ENCODE assay signal across 12 cellular contexts in the genomic region with DNA sequence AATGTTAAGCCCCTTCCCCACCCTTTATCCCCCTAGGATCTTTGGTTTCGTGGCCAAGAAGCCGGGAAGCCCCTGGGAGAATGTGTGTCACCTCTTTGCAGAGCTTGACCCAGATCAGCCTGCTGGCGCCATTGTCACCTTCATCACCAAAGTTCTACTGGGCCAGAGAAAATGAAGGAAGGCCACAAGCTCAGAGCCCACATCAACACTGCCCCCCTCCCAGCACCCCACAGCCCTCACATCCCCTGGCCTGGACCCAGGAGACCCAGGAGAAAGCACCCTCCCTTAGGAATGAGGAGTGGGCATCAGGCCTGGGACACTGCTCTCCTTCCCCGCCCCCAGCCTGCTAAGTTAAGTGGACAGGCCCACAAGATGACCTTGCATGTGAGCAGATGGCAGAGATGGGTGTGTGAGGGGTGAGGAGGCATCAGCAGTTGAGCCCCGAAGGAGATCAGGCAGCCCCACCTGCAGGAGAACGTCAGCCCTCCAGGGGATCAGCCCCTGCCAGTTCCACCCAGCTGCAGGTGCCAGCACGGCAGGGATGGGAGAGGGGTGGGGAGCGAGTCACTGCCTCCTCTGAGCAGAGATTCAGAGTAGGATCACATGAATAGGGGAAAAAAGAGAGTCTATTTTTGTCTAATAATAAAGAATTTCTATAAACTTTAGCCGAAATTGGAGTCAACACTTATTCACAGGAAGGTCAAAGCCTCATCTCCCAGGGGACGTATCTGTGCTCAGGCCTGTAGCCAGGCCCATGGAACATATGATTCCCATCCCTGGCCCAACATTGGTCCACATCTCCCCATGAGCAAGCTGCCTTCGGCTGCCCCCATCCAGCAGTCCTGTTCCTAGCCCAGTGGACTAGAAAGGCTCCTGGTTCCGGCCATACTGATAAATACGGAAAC. TPM values are rescaled to one million over a fixed set of nuclear protein-coding genes. Genes with fewer than 3 reads are reported as not detected.
DNase-seq lines count a peak whose midpoint lies in the region; ATAC-seq and TF ChIP-seq lines count a peak whose summit lies in the region.
"Had no signal": no experiment of that assay in that cellular context is flagged by ENCODE, and none has a peak within 500 bp of the region (broad histone marks: within the 10 kb centered on the region; RNA-seq: fewer than 3 reads in every experiment).

No MANE protein-coding gene starts in this region.

- no peaks in the 10 kb centered on the region for H3K27me3 Mint-ChIP-seq in T-cell
- H3K27me3 Mint-ChIP-seq: stimulated activated naive CD8-positive, alpha-beta T cell treated with anti-CD3 and anti-CD28 coated beads, Interleukin-15, Interleukin-2, amounts not matched to agents 100 ng/mL and 50 ng/mL, for 24 hours had no signal

- H3K9me3 Mint-ChIP-seq in T-cell: no peaks in the 10 kb centered on the region
- H3K9me3 Mint-ChIP-seq: stimulated activated naive CD8-positive, alpha-beta T cell treated with anti-CD3 and anti-CD28 coated beads, Interleukin-15, Interleukin-2, amounts not matched to agents 100 ng/mL and 50 ng/mL, for 24 hours had no signal

- H3K4me3 ChIP-seq in left lung (no peak overlapping the region), thoracic aorta (no peak overlapping the region)
- H3K4me3 ChIP-seq: SK-N-MC had no signal

- H3K4me1 Mint-ChIP-seq in T-cell: peaks cover 6 to 8% (median 7%) of the 10 kb centered on the region in 3 donors

- H3K27me3 ChIP-seq in left lung: no peaks in the 10 kb centered on the region
- H3K27me3 ChIP-seq in thoracic aorta (replicated peaks; ENCODE audit: insufficient read depth): no peaks in the 10 kb centered on the region

- DNase-seq in NCI-H1092 treated with DMSO at 0.1 percent for 48 hours (lab: John Stamatoyannopoulos, UW) (peak; percentile 6), NCI-H1092 (lab: John Stamatoyannopoulos, UW) (no peak), brain pericyte (ENCODE audit: low read depth, low spot score) (peak; percentile 81), left lung (peak in 1 of 2 donors; percentile 33), thoracic aorta (ENCODE audit: low spot score) (no peak), T-cell (no peak), HK-2 (ENCODE audit: unreplicated experiment) (no peak), NCI-H446 (lab: John Stamatoyannopoulos, UW) (no peak)
- DNase-seq: 8988T, activated gamma-delta T cell had no signal

- H3K36me3 ChIP-seq in left lung (peaks cover 5 to 85% of the 10 kb centered on the region in 2 donors), thoracic aorta (peaks cover 56% of the 10 kb centered on the region)

- H3K4me1 ChIP-seq in left lung (peaks cover 8 to 36% of the 10 kb centered on the region in 2 donors), thoracic aorta (ENCODE audit: control insufficient read depth in 1 of 2, low read depth in 2 of 2) (peaks cover 22 to 84% of the 10 kb centered on the region in 2 donors)

- TF ChIP-seq CTCF in left lung (IDR thresholded peaks at IDR 0.05) (no peak), thoracic aorta (IDR thresholded peaks at IDR 0.05) (no peak)

- H3K9me3 ChIP-seq in left lung (no peaks in the 10 kb centered on the region), thoracic aorta (no peaks in the 10 kb centered on the region)

- intact Hi-C loops in left lung (cut with DNase I): loop anchor here in 1 of 2 donors (2.0 kb wide), 1 partner anchor 35 kb away; no protein-coding TSS in a partner anchor

- no peak for ATAC-seq in left lung
- peak; percentile 25 for ATAC-seq in thoracic aorta (ENCODE audit: insufficient number of reproducible peaks, low FRiP score, low read depth)
- ATAC-seq in T-cell (replicated peaks in 1 of 4): no peak

- H3K27ac ChIP-seq in left lung (peak overlapping the region; percentile 13 to 26), thoracic aorta (peak overlapping the region; percentile 78 to 83)
- H3K27ac ChIP-seq: SK-N-MC had no signal

- H3K27ac Mint-ChIP-seq in T-cell: no peak overlapping the region
- H3K27ac Mint-ChIP-seq: stimulated activated naive CD8-positive, alpha-beta T cell treated with anti-CD3 and anti-CD28 coated beads, Interleukin-15, Interleukin-2, amounts not matched to agents 100 ng/mL and 50 ng/mL, for 24 hours had no signal

- no peak overlapping the region for H3K4me3 Mint-ChIP-seq in T-cell
- H3K4me3 Mint-ChIP-seq: stimulated activated naive CD8-positive, alpha-beta T cell treated with anti-CD3 and anti-CD28 coated beads, Interleukin-15, Interleukin-2, amounts not matched to agents 100 ng/mL and 50 ng/mL, for 24 hours had no signal

- CTCF ChIA-PET in T-cell (lab: Charles Lee): no interaction called here

- H3K36me3 Mint-ChIP-seq in T-cell: peaks cover 23% of the 10 kb centered on the region

- POLR2A ChIA-PET in T-cell (lab: Charles Lee): interaction anchor here in 1 of 2 donors (0.6 kb wide), 1 partner anchor 9 kb away, joined by 3 read pairs; no protein-coding TSS in a partner anchor

RNA-seq across cellular contexts. Expression of gene TNS2, which starts 14.1 kb away (rescaled TPM):
- total RNA-seq in left lung (100 to 1,000 TPM; 112 to 129 TPM), thoracic aorta (100 to 1,000 TPM; 292 to 307 TPM), T-cell (1 to 10 TPM; 2.5 to 5.1 (median 3.0) TPM)

RNA-seq across cellular contexts. Expression of gene SPRYD3, which starts 15.2 kb away (rescaled TPM):
- 10 to 100 TPM; 36.4 to 41.4 TPM for total RNA-seq in left lung
- total RNA-seq in thoracic aorta: 10 to 100 TPM; 68.0 to 94.8 TPM
- 10 to 100 TPM; 29.3 to 65.0 (median 58.2) TPM for total RNA-seq in T-cell

RNA-seq across cellular contexts. Expression of gene IGFBP6, which starts 33.5 kb away (rescaled TPM):
- total RNA-seq in left lung (10 to 100 TPM; 25.4 to 29.1 TPM), thoracic aorta (1,000 to 10,000 TPM; 1,999 to 2,150 TPM), T-cell (1 to 10 TPM in 1 of 5 donors, under 1 TPM in 2, not detected in 2; 0.67 to 1.4 (median 0.79) TPM)

RNA-seq across cellular contexts. Expression of gene SOAT2, which starts 39.3 kb away (rescaled TPM):
- not detected for total RNA-seq in left lung
- under 1 TPM; 0.81 to 0.99 TPM for total RNA-seq in thoracic aorta
- total RNA-seq in T-cell: 1 to 10 TPM in 2 of 5 donors, under 1 TPM in 3; 0.82 to 1.6 (median 0.89) TPM

RNA-seq across cellular contexts. Expression of gene EIF4B, which starts 57.7 kb away (rescaled TPM):
- 100 to 1,000 TPM; 326 to 378 TPM for total RNA-seq in left lung
- 100 to 1,000 TPM; 279 to 338 TPM for total RNA-seq in thoracic aorta
- total RNA-seq in T-cell: 100 to 1,000 TPM; 710 to 755 (median 729) TPM

Comparison
In these comparisons a context has a peak if more than half of its experiments do, and no peak if none do; other contexts are left out.
1. DNase-seq: peak in NCI-H1092 treated with DMSO at 0.1 percent for 48 hours (single experiment) and brain pericyte (single experiment); none in NCI-H1092 (single experiment), thoracic aorta (single experiment), T-cell (0 of 34), HK-2 (single experiment) and NCI-H446 (0 of 2).
2. RNA of gene TNS2, which starts 14.1 kb away (total RNA-seq): 292 to 307 TPM in thoracic aorta and 112 to 129 TPM in left lung; 2.5 to 5.1 TPM in T-cell; every median in the first group is over 10 times any median in the second.
3. RNA of gene IGFBP6, which starts 33.5 kb away (total RNA-seq): 1,999 to 2,150 TPM in thoracic aorta; 25.4 to 29.1 TPM in left lung and 0.67 to 1.4 TPM in T-cell; every median in the first group is over 10 times any median in the second.